In genomic region chr1:45473302-45473701, GRCh38 we compare ENCODE assay signal across 30 cellular contexts. TPM values are rescaled to one million over a fixed set of nuclear protein-coding genes. Genes with fewer than 3 reads are reported as not detected.
DNase-seq lines count a peak whose midpoint lies in the region; ATAC-seq, FAIRE-seq and TF ChIP-seq lines count a peak whose summit lies in the region.
"Had no signal": no experiment of that assay in that cellular context is flagged by ENCODE, and none has a peak within 500 bp of the region (broad histone marks: within the 10 kb centered on the region; RNA-seq: fewer than 3 reads in every experiment).

No MANE protein-coding gene starts in this region.

- no peak overlapping the region for H3K4me3 ChIP-seq in K562
- H3K4me3 ChIP-seq: A549, left lung, uterus had no signal

- no peaks in the 10 kb centered on the region for H3K36me3 ChIP-seq in K562 (ENCODE audit: control insufficient read depth, insufficient read depth, low read length)
- H3K36me3 ChIP-seq: left lung, uterus had no signal

- BruUV-seq in K562 (replicated peaks; lab: Mats Ljungman, UMichigan): no TSS peak

- in situ Hi-C loops in K562 (cut with MboI): no loop called here

- POLR2A ChIA-PET in K562 (lab: Yijun Ruan, JAX): interaction anchor here (0.9 kb wide), 3 partner anchors 17 to 654 kb away, joined by 3 to 4 read pairs (median 3); no protein-coding TSS in a partner anchor

- H3K27ac ChIP-seq in K562 (ENCODE audit: extremely low read depth, low read depth, low read length): no peak overlapping the region
- H3K27ac ChIP-seq: A549, left lung, uterus had no signal

- TF ChIP-seq CTCF in GM20000 (IDR thresholded peaks at IDR 0.05; ENCODE audit: extremely low read depth, missing control alignments): no peak
- TF ChIP-seq CTCF in K562 (IDR thresholded peaks at IDR 0.05 in 2 of 3, conservative IDR thresholded peaks at IDR 0.05 in 1 of 3; ENCODE audit: insufficient read depth in 2 of 3, low read depth in 1 of 3, low read length in 3 of 3): no peak

- H3K9ac ChIP-seq in K562 (ENCODE audit: insufficient read depth in 1 of 2, low read depth in 2 of 2, low read length in 2 of 2): no peak overlapping the region

- H3K9me1 ChIP-seq in K562 (ENCODE audit: control insufficient read depth, insufficient read depth, low read length): no peaks in the 10 kb centered on the region

- no peak for DNase-seq in GM12891 (ENCODE audit: insufficient read length, low spot score)
- DNase-seq in GM20000 (ENCODE audit: low spot score): peak; percentile 42
- no peak for DNase-seq in K562 (ENCODE audit: extremely low read depth in 1 of 4, low spot score in 3 of 4)
- no peak for DNase-seq in kidney glomerular epithelial cell (lab: John Stamatoyannopoulos, UW)
- no peak for DNase-seq in stimulated activated CD4-positive, alpha-beta T cell treated with anti-CD3 and anti-CD28 coated beads, Interleukin-4, amount 100 ng/mL, for 4 hours
- DNase-seq in activated T-cell treated with anti-CD3 and anti-CD28 coated beads for 4 hours: no peak
- no peak for DNase-seq in Right ventricle myocardium superior
- DNase-seq: activated CD4-positive, alpha-beta T cell treated with anti-CD3 and anti-CD28 coated beads, Interleukin-2, amount 50 U/mL, for 48 hours; activated naive CD4-positive, alpha-beta T cell treated with Interleukin-2 at 50 U/mL for 16 hours; CD4-positive, alpha-beta memory T cell; central memory CD4-positive, alpha-beta T cell; endodermal cell; H7; left lung; mesenchymal stem cell; MV-4-11; NCI-H1436 treated with DMSO at 0.1 percent for 48 hours; NCI-H2081 treated with DMSO at 0.1 percent for 48 hours; NCI-H2227 treated with DMSO at 0.1 percent for 48 hours; NCI-H526; nephron progenitor cell; retina; SHP77; T-helper 2 cell; uterus had no signal

- no peak for TF ChIP-seq RAD21 in K562 (CRISPR knock-in tag; conservative IDR thresholded peaks at IDR 0.05 in 1 of 2, IDR thresholded peaks at IDR 0.05 in 1 of 2)

- TF ChIP-seq EP300 in K562 (IDR thresholded peaks at IDR 0.05; ENCODE audit: low read length): no peak

- CTCF ChIA-PET in K562 (lab: Yijun Ruan, JAX; ENCODE audit: low intra/inter-chr PET ratio): no interaction called here

- H3K79me2 ChIP-seq in K562 (ENCODE audit: control insufficient read depth, insufficient read depth, low read length): no peaks in the 10 kb centered on the region

- ATAC-seq in HG03442 (IDR thresholded peaks at IDR 0.05; ENCODE audit: unreplicated experiment) (peak; percentile 53), K562 (peak; percentile 54), Right ventricle myocardium superior (ENCODE audit: poor library complexity) (no peak)
- ATAC-seq: A549; activated CD4-positive, CD25-positive, alpha-beta regulatory T cell treated with anti-CD3 and anti-CD28 coated beads, Interleukin-2, amount 50 U/mL, for 24 hours; left lung had no signal

- no peak overlapping the region for H2AFZ ChIP-seq in K562 (ENCODE audit: low read depth, low read length)

- no peak overlapping the region for H3K4me2 ChIP-seq in K562 (ENCODE audit: insufficient read depth, low read length)
- H3K4me2 ChIP-seq: A549 had no signal

- peak; percentile 81 for FAIRE-seq in GM12891 (lab: Jason Lieb, UNC)
- peak; percentile 32 for FAIRE-seq in K562 (lab: Jason Lieb, UNC)
- FAIRE-seq: A549, D721Med had no signal

- H3K27me3 ChIP-seq in K562 (ENCODE audit: control insufficient read depth in 2 of 2, insufficient read depth in 2 of 2, low read length in 2 of 2): no peaks in the 10 kb centered on the region
- H3K27me3 ChIP-seq: left lung, uterus had no signal

- no peaks in the 10 kb centered on the region; a peak in 1 of 5 replicates for H3K4me1 ChIP-seq in K562 (replicated peaks in 1 of 2; ENCODE audit: control insufficient read depth in 2 of 2, insufficient read depth in 2 of 2, low read length in 2 of 2)
- H3K4me1 ChIP-seq: A549, left lung, uterus had no signal

- no peak for TF ChIP-seq POLR2A in GM12891 (IDR thresholded peaks at IDR 0.05; ENCODE audit: low read depth, low read length)
- no peak for TF ChIP-seq POLR2A in K562 (conservative IDR thresholded peaks at IDR 0.05)

- H3K9me3 ChIP-seq in K562 (replicated peaks; ENCODE audit: control insufficient read depth, insufficient read depth, low read depth, low read length): no peaks in the 10 kb centered on the region
- H3K9me3 ChIP-seq: A549, left lung, uterus had no signal

- WGBS in K562 (ENCODE audit: insufficient coverage, low coverage, missing lambda C conversion rate): 15% methylated on average over 2 of the region's 2 CpGs

- no peaks in the 10 kb centered on the region for H4K20me1 ChIP-seq in K562 (replicated peaks; ENCODE audit: control insufficient read depth, insufficient read depth, low read length)

- intact Hi-C loops in K562 (cut with micrococcal nuclease): no loop called here
- intact Hi-C loops in Right ventricle myocardium superior (cut with DNase I): no loop called here

RNA-seq across cellular contexts. Expression of gene TESK2, which starts 17.7 kb away (rescaled TPM):
- polyA plus RNA-seq in GM12891 (2012; ENCODE audit: low read depth, missing spikeins): 7.6 TPM
- 4.4 and 6.0 TPM in 2 replicates for total RNA-seq in K562 (2011; cell fraction: chromatin; rRNA removed; ENCODE audit: low replicate concordance)
- 2.6 and 3.8 TPM in 2 replicates for total RNA-seq in K562 (2011; cell fraction: nucleolus; rRNA removed)
- 4.8 and 6.3 TPM in 2 replicates for total RNA-seq in K562 (2011; cell fraction: nucleoplasm; rRNA removed)
- total RNA-seq in K562 (2014; rRNA removed) (3.0 and 3.1 TPM in 2 replicates), K562 (2014; rRNA removed; fragmentation: Illumina TruSeq; extraction: Trizol) (2.7 and 3.2 TPM in 2 replicates), K562 (2015; rRNA removed; fragmentation: Illumina TruSeq; extraction: Trizol) (4.9 and 5.3 TPM in 2 replicates), K562 (2021) (3.3 and 3.7 TPM in 2 replicates), Right ventricle myocardium superior (1.5 TPM)
- polyA plus RNA-seq in K562 (2011; rRNA removed) (1.0 and 3.7 TPM in 2 replicates), K562 (2014; fragmentation: Illumina TruSeq; extraction: Trizol) (4.3 and 4.7 TPM in 2 replicates), K562 (2014; fragmentation: Nextera tagmentation; extraction: Ambion mirVana) (1 to 10 TPM; 1.6 to 1.9 TPM), K562 (2014; rRNA removed) (3.7 TPM in 2 replicates)
- 0.94 and 3.0 TPM in 2 replicates for polyA plus RNA-seq in K562 (2011; cell fraction: cytosol; rRNA removed)
- 1.9 and 6.1 TPM in 2 replicates for polyA plus RNA-seq in K562 (2011; cell fraction: nucleus; rRNA removed)
- 6.1 and 11.5 TPM in 2 replicates for polyA plus RNA-seq in K562 (2012)
- 0.93 and 2.3 TPM in 2 replicates for polyA minus RNA-seq in K562 (2011; rRNA and poly(A)+ RNA removed)
- polyA minus RNA-seq in K562 (2011; cell fraction: cytosol; rRNA and poly(A)+ RNA removed): 1.2 and 2.2 TPM in 2 replicates
- 0.78 and 1.3 TPM in 2 replicates for polyA minus RNA-seq in K562 (2011; cell fraction: nucleus; rRNA and poly(A)+ RNA removed)

RNA-seq across cellular contexts. Expression of gene CCDC163, which starts 26.6 kb away (rescaled TPM):
- 1.2 TPM for polyA plus RNA-seq in GM12891 (2012; ENCODE audit: low read depth, missing spikeins)
- 14.4 and 26.3 TPM in 2 replicates for total RNA-seq in K562 (2011; cell fraction: chromatin; rRNA removed; ENCODE audit: low replicate concordance)
- total RNA-seq in K562 (2011; cell fraction: nucleolus; rRNA removed): 19.0 and 22.9 TPM in 2 replicates
- total RNA-seq in K562 (2011; cell fraction: nucleoplasm; rRNA removed): 18.3 and 20.8 TPM in 2 replicates
- total RNA-seq in K562 (2014; rRNA removed): 3.5 and 4.1 TPM in 2 replicates
- 5.2 and 5.5 TPM in 2 replicates for total RNA-seq in K562 (2014; rRNA removed; fragmentation: Illumina TruSeq; extraction: Trizol)
- 3.8 and 4.0 TPM in 2 replicates for total RNA-seq in K562 (2015; rRNA removed; fragmentation: Illumina TruSeq; extraction: Trizol)
- total RNA-seq in K562 (2021): 5.5 and 6.2 TPM in 2 replicates
- 7.2 and 12.0 TPM in 2 replicates for polyA plus RNA-seq in K562 (2011; rRNA removed)
- polyA plus RNA-seq in K562 (2011; cell fraction: cytosol; rRNA removed): 10.0 and 16.0 TPM in 2 replicates
- polyA plus RNA-seq in K562 (2011; cell fraction: nucleus; rRNA removed): 15.8 and 16.9 TPM in 2 replicates
- polyA plus RNA-seq in K562 (2012): 5.6 and 11.7 TPM in 2 replicates
- 6.2 TPM in 2 replicates for polyA plus RNA-seq in K562 (2014; fragmentation: Illumina TruSeq; extraction: Trizol)
- 1 to 10 TPM; 3.7 to 8.2 TPM for polyA plus RNA-seq in K562 (2014; fragmentation: Nextera tagmentation; extraction: Ambion mirVana)
- polyA plus RNA-seq in K562 (2014; rRNA removed): 4.8 and 7.8 TPM in 2 replicates
- polyA minus RNA-seq in K562 (2011; rRNA and poly(A)+ RNA removed): 4.2 and 4.8 TPM in 2 replicates
- 4.8 and 5.6 TPM in 2 replicates for polyA minus RNA-seq in K562 (2011; cell fraction: cytosol; rRNA and poly(A)+ RNA removed)
- polyA minus RNA-seq in K562 (2011; cell fraction: nucleus; rRNA and poly(A)+ RNA removed): 3.4 and 4.9 TPM in 2 replicates
- total RNA-seq in Right ventricle myocardium superior: 0.38 TPM
- total RNA-seq: skeletal muscle tissue had no signal

RNA-seq across cellular contexts. Expression of gene MMACHC, which starts 26.8 kb away (rescaled TPM):
- polyA plus RNA-seq in GM12891 (2012; ENCODE audit: low read depth, missing spikeins): 4.4 TPM
- 4.9 and 12.2 TPM in 2 replicates for total RNA-seq in K562 (2011; cell fraction: chromatin; rRNA removed; ENCODE audit: low replicate concordance)
- total RNA-seq in K562 (2011; cell fraction: nucleolus; rRNA removed): 7.2 and 8.8 TPM in 2 replicates
- total RNA-seq in K562 (2011; cell fraction: nucleoplasm; rRNA removed): 8.6 and 13.4 TPM in 2 replicates
- total RNA-seq in K562 (2014; rRNA removed): 11.9 and 15.2 TPM in 2 replicates
- total RNA-seq in K562 (2014; rRNA removed; fragmentation: Illumina TruSeq; extraction: Trizol): 7.8 and 8.1 TPM in 2 replicates
- 12.5 and 13.0 TPM in 2 replicates for total RNA-seq in K562 (2015; rRNA removed; fragmentation: Illumina TruSeq; extraction: Trizol)
- 18.8 and 19.1 TPM in 2 replicates for total RNA-seq in K562 (2021)
- 8.5 and 8.8 TPM in 2 replicates for polyA plus RNA-seq in K562 (2011; rRNA removed)
- 11.9 and 17.3 TPM in 2 replicates for polyA plus RNA-seq in K562 (2011; cell fraction: cytosol; rRNA removed)
- polyA plus RNA-seq in K562 (2011; cell fraction: nucleus; rRNA removed): 8.9 and 11.3 TPM in 2 replicates
- 5.9 and 16.4 TPM in 2 replicates for polyA plus RNA-seq in K562 (2012)
- polyA plus RNA-seq in K562 (2014; fragmentation: Illumina TruSeq; extraction: Trizol): 20.4 and 21.0 TPM in 2 replicates
- polyA plus RNA-seq in K562 (2014; fragmentation: Nextera tagmentation; extraction: Ambion mirVana): 10 to 100 TPM in 1 of 2 experiments, 1 to 10 TPM in 1; 8.9 to 11.4 TPM
- polyA plus RNA-seq in K562 (2014; rRNA removed): 8.0 and 11.7 TPM in 2 replicates
- polyA minus RNA-seq in K562 (2011; rRNA and poly(A)+ RNA removed): 13.2 and 15.8 TPM in 2 replicates
- polyA minus RNA-seq in K562 (2011; cell fraction: cytosol; rRNA and poly(A)+ RNA removed): 10.7 and 15.3 TPM in 2 replicates
- polyA minus RNA-seq in K562 (2011; cell fraction: nucleus; rRNA and poly(A)+ RNA removed): 8.5 and 12.0 TPM in 2 replicates
- 19.1 TPM for total RNA-seq in Right ventricle myocardium superior

RNA-seq across cellular contexts. Expression of gene PRDX1, which starts 48.4 kb away (rescaled TPM):
- 679 TPM for polyA plus RNA-seq in GM12891 (2012; ENCODE audit: low read depth, missing spikeins)
- 79.5 and 95.5 TPM in 2 replicates for total RNA-seq in K562 (2011; cell fraction: chromatin; rRNA removed; ENCODE audit: low replicate concordance)
- 122 and 130 TPM in 2 replicates for total RNA-seq in K562 (2011; cell fraction: nucleolus; rRNA removed)
- 143 and 148 TPM in 2 replicates for total RNA-seq in K562 (2011; cell fraction: nucleoplasm; rRNA removed)
- total RNA-seq in K562 (2014; rRNA removed) (748 and 796 TPM in 2 replicates), K562 (2014; rRNA removed; fragmentation: Illumina TruSeq; extraction: Trizol) (1,380 and 1,529 TPM in 2 replicates), K562 (2015; rRNA removed; fragmentation: Illumina TruSeq; extraction: Trizol) (989 and 1,002 TPM in 2 replicates), K562 (2021) (894 and 993 TPM in 2 replicates), Right ventricle myocardium superior (319 TPM)
- polyA plus RNA-seq in K562 (2011; rRNA removed) (864 and 1,258 TPM in 2 replicates), K562 (2014; fragmentation: Illumina TruSeq; extraction: Trizol) (981 and 1,045 TPM in 2 replicates), K562 (2014; fragmentation: Nextera tagmentation; extraction: Ambion mirVana) (1,000 to 10,000 TPM; 2,282 to 2,388 TPM), K562 (2014; rRNA removed) (1,029 and 1,274 TPM in 2 replicates)
- polyA plus RNA-seq in K562 (2011; cell fraction: cytosol; rRNA removed): 427 and 691 TPM in 2 replicates
- 136 and 272 TPM in 2 replicates for polyA plus RNA-seq in K562 (2011; cell fraction: nucleus; rRNA removed)
- 541 and 1,089 TPM in 2 replicates for polyA plus RNA-seq in K562 (2012)
- polyA minus RNA-seq in K562 (2011; rRNA and poly(A)+ RNA removed): 657 and 807 TPM in 2 replicates
- 159 and 222 TPM in 2 replicates for polyA minus RNA-seq in K562 (2011; cell fraction: cytosol; rRNA and poly(A)+ RNA removed)
- polyA minus RNA-seq in K562 (2011; cell fraction: nucleus; rRNA and poly(A)+ RNA removed): 41.1 and 70.9 TPM in 2 replicates
